13 cellular contexts compared by ENCODE assay signal in the genomic region with DNA sequence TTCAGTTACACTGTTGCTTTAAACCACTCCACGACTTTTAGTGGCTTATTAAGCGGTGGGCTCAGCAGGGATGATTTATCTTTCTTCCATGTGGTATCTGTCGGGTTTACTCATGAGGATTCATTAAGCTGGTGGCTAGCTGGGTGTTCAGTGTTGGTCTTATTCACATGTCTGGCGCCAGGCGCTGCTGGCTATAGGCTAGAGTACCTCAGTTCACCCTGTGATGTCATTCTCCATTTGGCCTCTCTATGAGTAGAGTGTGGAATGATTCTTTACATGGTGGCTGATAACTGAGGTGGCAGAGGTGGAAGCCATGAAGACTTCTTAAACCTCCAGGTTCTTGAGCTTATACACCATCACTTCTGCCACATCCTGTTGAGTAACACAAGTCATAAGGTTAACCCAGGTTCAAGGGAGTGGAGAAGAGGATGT.
DNase-seq lines count a peak whose midpoint lies in the region; ATAC-seq and TF ChIP-seq lines count a peak whose summit lies in the region.
"Had no signal": no experiment of that assay in that cellular context is flagged by ENCODE, and none has a peak within 500 bp of the region (broad histone marks: within the 10 kb centered on the region; RNA-seq: fewer than 3 reads in every experiment).

No MANE protein-coding gene starts in this region.

- no peak for ATAC-seq in GM21381 (IDR thresholded peaks at IDR 0.05; ENCODE audit: unreplicated experiment)
- ATAC-seq: SK-N-SH treated with all-trans-retinoic acid at 6 μM for 48 hours had no signal

- H3K4me3 ChIP-seq in neutrophil (ENCODE audit: low read depth in 1 of 2, low read length in 1 of 2), result no peak overlapping the region
- H3K4me3 ChIP-seq: thyroid gland had no signal

- no peaks in the 10 kb centered on the region for H3K9me3 Mint-ChIP-seq in activated naive CD4-positive, alpha-beta T cell treated with anti-CD3 and anti-CD28 coated beads for 36 hours
- H3K9me3 Mint-ChIP-seq in activated T-helper 2 cell treated with anti-CD3 and anti-CD28 coated beads, Interferon-gamma antibody, Interleukin-2, Interleukin-4, amounts not matched to agents 10 μg/mL and 5 μg/mL and 100 μg/mL, durations not matched to agents 14 hours and 24 hours and 36 hours, result no peaks in the 10 kb centered on the region

- H3K27me3 Mint-ChIP-seq in activated naive CD4-positive, alpha-beta T cell treated with anti-CD3 and anti-CD28 coated beads for 36 hours (ENCODE audit: low read depth), result no peaks in the 10 kb centered on the region
- no peaks in the 10 kb centered on the region for H3K27me3 Mint-ChIP-seq in activated T-helper 2 cell treated with anti-CD3 and anti-CD28 coated beads, Interferon-gamma antibody, Interleukin-2, Interleukin-4, amounts not matched to agents 10 μg/mL and 5 μg/mL and 100 μg/mL, durations not matched to agents 14 hours and 24 hours and 36 hours (ENCODE audit: low read depth)

- DNase-seq in activated naive CD4-positive, alpha-beta T cell treated with anti-CD3 and anti-CD28 coated beads for 36 hours, result peak; percentile 15
- no peak for DNase-seq in activated naive CD4-positive, alpha-beta T cell treated with Interleukin-2 at 50 U/mL for 16 hours
- DNase-seq in M059J (ENCODE audit: low read depth) (peak; percentile 1), head of caudate nucleus (no peak), anterior cingulate cortex (lab: John Stamatoyannopoulos, UW) (no peak)
- DNase-seq in activated T-helper 2 cell treated with anti-CD3 and anti-CD28 coated beads, Interferon-gamma antibody, Interleukin-2, Interleukin-4, amounts not matched to agents 10 μg/mL and 5 μg/mL and 100 μg/mL, durations not matched to agents 14 hours and 24 hours and 36 hours (ENCODE audit: low spot score), result no peak
- DNase-seq: activated gamma-delta T cell; DMS 273 treated with DMSO at 0.1 percent for 48 hours; stimulated activated CD4-positive, alpha-beta T cell treated with anti-CD3 and anti-CD28 coated beads, Interleukin-15, amount 100 ng/mL, for 24 hours; thyroid gland had no signal

- TF ChIP-seq CTCF in neutrophil (IDR thresholded peaks at IDR 0.05), result no peak

- H3K4me3 Mint-ChIP-seq in activated naive CD4-positive, alpha-beta T cell treated with anti-CD3 and anti-CD28 coated beads for 36 hours, result no peak overlapping the region
- H3K4me3 Mint-ChIP-seq in activated T-helper 2 cell treated with anti-CD3 and anti-CD28 coated beads, Interferon-gamma antibody, Interleukin-2, Interleukin-4, amounts not matched to agents 10 μg/mL and 5 μg/mL and 100 μg/mL, durations not matched to agents 14 hours and 24 hours and 36 hours (ENCODE audit: low read depth), result no peak overlapping the region

- H3K9me3 ChIP-seq in neutrophil, result no peaks in the 10 kb centered on the region
- H3K9me3 ChIP-seq: thyroid gland had no signal

- intact Hi-C loops in activated naive CD4-positive, alpha-beta T cell treated with anti-CD3 and anti-CD28 coated beads for 36 hours (cut with micrococcal nuclease), result loop anchor here (2.0 kb wide), 1 partner anchor 69 kb away; no protein-coding TSS in a partner anchor
- intact Hi-C loops in activated T-helper 2 cell treated with anti-CD3 and anti-CD28 coated beads, Interferon-gamma antibody, Interleukin-2, Interleukin-4, amounts not matched to agents 10 μg/mL and 5 μg/mL and 100 μg/mL, durations not matched to agents 14 hours and 24 hours and 36 hours (cut with micrococcal nuclease), result no loop called here
- intact Hi-C loops in head of caudate nucleus (cut with DNase I), result no loop called here

- H3K36me3 Mint-ChIP-seq in activated naive CD4-positive, alpha-beta T cell treated with anti-CD3 and anti-CD28 coated beads for 36 hours (ENCODE audit: low read depth), result peaks cover 21% of the 10 kb centered on the region
- peaks cover 33% of the 10 kb centered on the region for H3K36me3 Mint-ChIP-seq in activated T-helper 2 cell treated with anti-CD3 and anti-CD28 coated beads, Interferon-gamma antibody, Interleukin-2, Interleukin-4, amounts not matched to agents 10 μg/mL and 5 μg/mL and 100 μg/mL, durations not matched to agents 14 hours and 24 hours and 36 hours (ENCODE audit: low read depth)

- CTCF ChIA-PET in activated naive CD4-positive, alpha-beta T cell treated with anti-CD3 and anti-CD28 coated beads for 36 hours (lab: Charles Lee), result no interaction called here

- H3K4me1 ChIP-seq in neutrophil (ENCODE audit: control insufficient read depth in 1 of 2, insufficient read depth in 1 of 2, low read depth in 1 of 2, low read length in 1 of 2), result peaks cover 10 to 17% of the 10 kb centered on the region in 2 experiments
- H3K4me1 ChIP-seq: thyroid gland had no signal

- H3K4me1 Mint-ChIP-seq in activated naive CD4-positive, alpha-beta T cell treated with anti-CD3 and anti-CD28 coated beads for 36 hours (ENCODE audit: low read depth), result peaks cover 25% of the 10 kb centered on the region
- peaks cover 13% of the 10 kb centered on the region for H3K4me1 Mint-ChIP-seq in activated T-helper 2 cell treated with anti-CD3 and anti-CD28 coated beads, Interferon-gamma antibody, Interleukin-2, Interleukin-4, amounts not matched to agents 10 μg/mL and 5 μg/mL and 100 μg/mL, durations not matched to agents 14 hours and 24 hours and 36 hours (ENCODE audit: low read depth)

- no peaks in the 10 kb centered on the region for H3K27me3 ChIP-seq in neutrophil
- H3K27me3 ChIP-seq: thyroid gland had no signal

- peak overlapping the region; percentile 15 for H3K27ac ChIP-seq in neutrophil
- H3K27ac ChIP-seq: thyroid gland had no signal

- H3K36me3 ChIP-seq in neutrophil, result no peaks in the 10 kb centered on the region
- H3K36me3 ChIP-seq: thyroid gland had no signal

- H3K27ac Mint-ChIP-seq in activated naive CD4-positive, alpha-beta T cell treated with anti-CD3 and anti-CD28 coated beads for 36 hours, result no peak overlapping the region
- peak overlapping the region; percentile 85 for H3K27ac Mint-ChIP-seq in activated T-helper 2 cell treated with anti-CD3 and anti-CD28 coated beads, Interferon-gamma antibody, Interleukin-2, Interleukin-4, amounts not matched to agents 10 μg/mL and 5 μg/mL and 100 μg/mL, durations not matched to agents 14 hours and 24 hours and 36 hours

Comparison
In these comparisons a context has a peak if more than half of its experiments do, and no peak if none do; other contexts are left out.
1. DNase-seq: peak in activated naive CD4-positive, alpha-beta T cell treated with anti-CD3 and anti-CD28 coated beads for 36 hours (single experiment) and M059J (single experiment); none in activated naive CD4-positive, alpha-beta T cell treated with Interleukin-2 at 50 U/mL for 16 hours (single experiment), activated T-helper 2 cell treated with anti-CD3 and anti-CD28 coated beads, Interferon-gamma antibody, Interleukin-2, Interleukin-4, amounts not matched to agents 10 μg/mL and 5 μg/mL and 100 μg/mL, durations not matched to agents 14 hours and 24 hours and 36 hours (single experiment), head of caudate nucleus (0 of 42) and anterior cingulate cortex (0 of 58).